ENCODE assay signal across 1 cellular context in genomic region chr2:8625399-8626283, GRCh38.
TF ChIP-seq lines count a peak whose summit lies in the region.

No MANE protein-coding gene starts in this region.

TF ChIP-seq in HepG2, 621 proteins besides CTCF, POLR2A, EP300 and RAD21 (continued from another document and continues in another):
- peak; percentile 96; the same call in 1 of the 2 replicates for TF ChIP-seq NCOA1 (CRISPR knock-in tag; IDR thresholded peaks at IDR 0.05)
- TF ChIP-seq POLR2AphosphoS5 (IDR thresholded peaks at IDR 0.05; ENCODE audit: low read depth, low read length), result peak; percentile 82
- no peak for TF ChIP-seq GLMP (CRISPR knock-in tag; IDR thresholded peaks at IDR 0.05; ENCODE audit: borderline replicate concordance)
- TF ChIP-seq AGO2 (optimal IDR thresholded peaks at IDR 0.05; ENCODE audit: low read depth, low read length), result peak; percentile 93
- TF ChIP-seq TFDP1 (CRISPR knock-in tag; IDR thresholded peaks at IDR 0.05; ENCODE audit: borderline replicate concordance), result peak; percentile 56
- TF ChIP-seq ZNF766 (CRISPR knock-in tag; IDR thresholded peaks at IDR 0.05; ENCODE audit: borderline replicate concordance), result no peak
- TF ChIP-seq CREB1 (IDR thresholded peaks at IDR 0.05), result no peak
- peak; percentile 88 for TF ChIP-seq CREB1 (CRISPR knock-in tag; IDR thresholded peaks at IDR 0.05)
- no peak for TF ChIP-seq CBX2 (IDR thresholded peaks at IDR 0.05; ENCODE audit: low read depth, low read length)
- TF ChIP-seq CBX2 (CRISPR knock-in tag; IDR thresholded peaks at IDR 0.05; ENCODE audit: low read depth), result peak; percentile 80; the same call in 1 of the 2 replicates
- TF ChIP-seq MEF2D (CRISPR knock-in tag; IDR thresholded peaks at IDR 0.05), result peak; percentile 36; the same call in 1 of the 2 replicates
- peak; percentile 96 for TF ChIP-seq MXD1 (CRISPR knock-in tag; IDR thresholded peaks at IDR 0.05)
- TF ChIP-seq POGZ (CRISPR knock-in tag; IDR thresholded peaks at IDR 0.05), result peak; percentile 72
- TF ChIP-seq FOSL1 (CRISPR knock-in tag; IDR thresholded peaks at IDR 0.05; ENCODE audit: borderline replicate concordance), result peak; percentile 9; the same call in 1 of the 2 replicates
- peak; percentile 59; the same call in 1 of the 2 replicates for TF ChIP-seq MIER2 (CRISPR knock-in tag; IDR thresholded peaks at IDR 0.05)
- peak; percentile 86 for TF ChIP-seq ZNF143 (CRISPR knock-in tag; IDR thresholded peaks at IDR 0.05)
- TF ChIP-seq ZNF414 (CRISPR knock-in tag; IDR thresholded peaks at IDR 0.05), result peak; percentile 97
- no peak for TF ChIP-seq ZNF24 (IDR thresholded peaks at IDR 0.05)
- TF ChIP-seq SAP130 (CRISPR knock-in tag; IDR thresholded peaks at IDR 0.05; ENCODE audit: low read depth), result peak; percentile 97
- no peak for TF ChIP-seq SCMH1 (CRISPR knock-in tag; IDR thresholded peaks at IDR 0.05; ENCODE audit: borderline replicate concordance)
- peak; percentile 83; the same call in 1 of the 2 replicates for TF ChIP-seq ZNF484 (CRISPR knock-in tag; IDR thresholded peaks at IDR 0.05; ENCODE audit: borderline replicate concordance, low read depth)
- TF ChIP-seq ZKSCAN1 (IDR thresholded peaks at IDR 0.05; ENCODE audit: low read length), result no peak
- no peak for TF ChIP-seq ZNF691 (CRISPR knock-in tag; IDR thresholded peaks at IDR 0.05; ENCODE audit: borderline replicate concordance, low read depth)
- TF ChIP-seq PTBP1 (IDR thresholded peaks at IDR 0.05; ENCODE audit: low read depth, low read length, poor library complexity, severe bottlenecking), result peak; percentile 87
- no peak for TF ChIP-seq ZNF780A (CRISPR knock-in tag; IDR thresholded peaks at IDR 0.05)
- peak; percentile 22; the same call in 1 of the 2 replicates for TF ChIP-seq ZNF350 (CRISPR knock-in tag; IDR thresholded peaks at IDR 0.05; ENCODE audit: borderline replicate concordance, low read depth)
- no peak for TF ChIP-seq TP53 (CRISPR knock-in tag; conservative IDR thresholded peaks at IDR 0.05)
- peak; percentile 85 for TF ChIP-seq ZNF329 (CRISPR knock-in tag; IDR thresholded peaks at IDR 0.05; ENCODE audit: low read depth)
- TF ChIP-seq ZBTB42 (CRISPR knock-in tag; IDR thresholded peaks at IDR 0.05), result peak; percentile 85
- no peak; the same call in 1 of the 2 replicates for TF ChIP-seq ZNF101 (CRISPR knock-in tag; IDR thresholded peaks at IDR 0.05; ENCODE audit: borderline replicate concordance, low read depth)
- TF ChIP-seq PHF8 (CRISPR knock-in tag; IDR thresholded peaks at IDR 0.05), result peak; percentile 78; the same call in 1 of the 2 replicates
- TF ChIP-seq FOSL2 (CRISPR knock-in tag; IDR thresholded peaks at IDR 0.05), result peak; percentile 57
- TF ChIP-seq ZNF280D (CRISPR knock-in tag; IDR thresholded peaks at IDR 0.05), result no peak
- TF ChIP-seq TCF12 (IDR thresholded peaks at IDR 0.05), result no peak
- TF ChIP-seq TCF12 (CRISPR knock-in tag; IDR thresholded peaks at IDR 0.05), result peak; percentile 95; the same call in 1 of the 2 replicates
- no peak for TF ChIP-seq PCBP2 (optimal IDR thresholded peaks at IDR 0.05; ENCODE audit: low read depth, low read length, poor library complexity, severe bottlenecking)
- peak; percentile 88 for TF ChIP-seq ZFP36L1 (CRISPR knock-in tag; IDR thresholded peaks at IDR 0.05)
- TF ChIP-seq ZFP82 (CRISPR knock-in tag; IDR thresholded peaks at IDR 0.05; ENCODE audit: borderline replicate concordance), result peak; percentile 80; the same call in 1 of the 2 replicates
- TF ChIP-seq ZNF543 (CRISPR knock-in tag; IDR thresholded peaks at IDR 0.05), result no peak; the same call in 1 of the 2 replicates
- TF ChIP-seq CREBL2 (CRISPR knock-in tag; IDR thresholded peaks at IDR 0.05; ENCODE audit: borderline replicate concordance), result 0 out of 2 replicates have a peak, but pooled peaks have one; percentile 82
- TF ChIP-seq FOXM1 (CRISPR knock-in tag; IDR thresholded peaks at IDR 0.05), result no peak
- TF ChIP-seq ZNF230 (CRISPR knock-in tag; IDR thresholded peaks at IDR 0.05), result peak; percentile 80; the same call in 1 of the 2 replicates
- TF ChIP-seq ZBTB1 (CRISPR knock-in tag; IDR thresholded peaks at IDR 0.05; ENCODE audit: borderline replicate concordance), result no peak; the same call in 1 of the 2 replicates
- TF ChIP-seq CBX5 (CRISPR knock-in tag; IDR thresholded peaks at IDR 0.05; ENCODE audit: borderline replicate concordance), result peak; percentile 68
- peak; percentile 86; the same call in 1 of the 2 replicates for TF ChIP-seq ZBTB26 (CRISPR knock-in tag; IDR thresholded peaks at IDR 0.05; ENCODE audit: borderline replicate concordance)
- no peak for TF ChIP-seq MAX (IDR thresholded peaks at IDR 0.05)
- peak; percentile 69 for TF ChIP-seq HHEX (CRISPR knock-in tag; IDR thresholded peaks at IDR 0.05)
- no peak for TF ChIP-seq U2AF2 (IDR thresholded peaks at IDR 0.05; ENCODE audit: low read depth, low read length)
- TF ChIP-seq ZNF639 (CRISPR knock-in tag; conservative IDR thresholded peaks at IDR 0.05), result peak; percentile 52
- TF ChIP-seq HDAC1 (CRISPR knock-in tag; IDR thresholded peaks at IDR 0.05), result peak; percentile 78
- TF ChIP-seq ELF4 (CRISPR knock-in tag; IDR thresholded peaks at IDR 0.05; ENCODE audit: borderline replicate concordance), result peak; percentile 5; the same call in 1 of the 2 replicates
- no peak for TF ChIP-seq ELK4 (CRISPR knock-in tag; IDR thresholded peaks at IDR 0.05; ENCODE audit: borderline replicate concordance)
- peak; percentile 83; the same call in 1 of the 2 replicates for TF ChIP-seq CREM (IDR thresholded peaks at IDR 0.05)
- no peak for TF ChIP-seq CREM (CRISPR knock-in tag; IDR thresholded peaks at IDR 0.05)
- TF ChIP-seq KDM4B (CRISPR knock-in tag; IDR thresholded peaks at IDR 0.05), result no peak; the same call in 1 of the 2 replicates
- TF ChIP-seq GABPB1 (CRISPR knock-in tag; IDR thresholded peaks at IDR 0.05), result peak; percentile 76
